1 cellular context compared by ENCODE assay signal in genomic region chr9:133854785-133855184, GRCh38.
TF ChIP-seq lines count a peak whose summit lies in the region.

No MANE protein-coding gene starts in this region.

TF ChIP-seq in HepG2, 621 proteins besides CTCF, POLR2A, EP300 and RAD21 (continued from another document):
- no peak for TF ChIP-seq HNF1A (IDR thresholded peaks at IDR 0.05; ENCODE audit: low read depth)
- TF ChIP-seq HNF1A (CRISPR knock-in tag; IDR thresholded peaks at IDR 0.05; ENCODE audit: borderline replicate concordance) = no peak
- TF ChIP-seq, protein P1, sequence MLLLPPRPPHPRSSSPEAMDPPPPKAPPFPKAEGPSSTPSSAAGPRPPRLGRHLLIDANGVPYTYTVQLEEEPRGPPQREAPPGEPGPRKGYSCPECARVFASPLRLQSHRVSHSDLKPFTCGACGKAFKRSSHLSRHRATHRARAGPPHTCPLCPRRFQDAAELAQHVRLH (CRISPR knock-in tag; IDR thresholded peaks at IDR 0.05; ENCODE audit: borderline replicate concordance, low read depth) = no peak
- no peak for TF ChIP-seq ZSCAN21 (CRISPR knock-in tag; IDR thresholded peaks at IDR 0.05; ENCODE audit: borderline replicate concordance)
- no peak for TF ChIP-seq ZNF572 (CRISPR knock-in tag; IDR thresholded peaks at IDR 0.05)
